21 cellular contexts compared by ENCODE assay signal in genomic region chr19:8254286-8255001, GRCh38.
"Had no signal": no experiment of that assay in that cellular context is flagged by ENCODE, and none has a peak within 500 bp of the region (broad histone marks: within the 10 kb centered on the region; RNA-seq: fewer than 3 reads in every experiment).

No MANE protein-coding gene starts in this region.

- H3K9me3 ChIP-seq: adrenal gland had no signal

- H3K4me3 ChIP-seq: adrenal gland had no signal

- FAIRE-seq: RCC 7860 had no signal

- H3K27ac ChIP-seq: adrenal gland had no signal

- H3K27me3 ChIP-seq: adrenal gland had no signal

- DNase-seq: activated CD4-positive, alpha-beta T cell treated with anti-CD3 and anti-CD28 coated beads for 48 hours; activated CD4-positive, alpha-beta T cell treated with anti-CD3 and anti-CD28 coated beads, Interleukin-2, amount 50 U/mL, for 4 hours; activated CD8-positive, alpha-beta memory T cell treated with anti-CD3 and anti-CD28 coated beads, Interleukin-2, amount 50 U/mL, for 48 hours; activated CD8-positive, alpha-beta T cell treated with anti-CD3 and anti-CD28 coated beads, Interleukin-2, amount 10 ng/mL, durations not matched to agents 7 days and 5 days; activated naive CD4-positive, alpha-beta T cell treated with anti-CD3 and anti-CD28 coated beads, Interleukin-2, amount 50 U/mL, for 16 hours; activated naive CD8-positive, alpha-beta T cell treated with anti-CD3 and anti-CD28 coated beads, Interleukin-2, amount 10 ng/mL, durations not matched to agents 7 days and 5 days; activated T-cell treated with anti-CD3 and anti-CD28 coated beads, Interleukin-2, amount 50 U/mL, for 1 hour; adrenal gland; anterior cingulate cortex; cerebellar nuclear complex; Kasumi-1; NCI-H1092 treated with DMSO at 0.1 percent for 48 hours; NCI-H1417 treated with DMSO at 0.1 percent for 48 hours; NCI-H1694 treated with DMSO at 0.1 percent for 48 hours; NCI-H2029 treated with DMSO at 0.1 percent for 48 hours; NCI-H446; NCI-H524; PC-3; SHP77 treated with DMSO at 0.1 percent for 48 hours had no signal

- ATAC-seq: activated CD4-positive, CD25-positive, alpha-beta regulatory T cell treated with anti-CD3 and anti-CD28 coated beads, Interleukin-2, amount 50 U/mL, for 24 hours; activated CD8-positive, alpha-beta T cell treated with anti-CD3 and anti-CD28 coated beads, Interleukin-2, amount 10 ng/mL, durations not matched to agents 7 days and 5 days; PC-3 had no signal

- H3K4me1 ChIP-seq: adrenal gland had no signal
